Comparison of ENCODE assay signal across 22 cellular contexts in the genomic region with DNA sequence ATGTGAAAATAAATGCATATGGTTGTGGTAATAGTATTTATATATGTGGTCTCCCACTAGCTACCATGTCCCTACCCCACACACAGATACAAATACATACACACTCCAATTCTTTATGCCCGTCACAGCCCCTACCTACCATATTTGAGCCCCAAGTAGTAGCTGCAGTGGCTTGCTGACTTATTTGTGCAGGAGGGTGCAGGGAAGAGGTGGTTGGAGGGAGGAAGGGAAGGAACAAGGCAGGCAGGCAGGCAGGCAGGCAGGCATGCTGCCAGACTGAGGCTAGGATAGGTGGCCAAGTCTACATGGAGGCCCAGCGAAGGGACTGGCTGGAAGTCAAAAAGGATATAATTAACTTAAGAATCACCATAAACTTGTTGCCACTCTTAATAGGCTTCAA.
"Had no signal": no experiment of that assay in that cellular context is flagged by ENCODE, and none has a peak within 500 bp of the region (broad histone marks: within the 10 kb centered on the region; RNA-seq: fewer than 3 reads in every experiment).

No MANE protein-coding gene starts in this region.

- H3K27ac ChIP-seq: left lung, parathyroid adenoma, psoas muscle, skin epidermis, suprapubic skin, thoracic aorta, tibial artery, upper lobe of right lung had no signal

- H3K27me3 ChIP-seq: tibial artery had no signal

- DNase-seq: hippocampal formation; kidney glomerular epithelial cell; left colon; left lung; mesendoderm; naive B cell; natural killer cell; psoas muscle; stimulated activated CD4-positive, alpha-beta T cell treated with anti-CD3 and anti-CD28 coated beads, Interleukin-4, amount 100 ng/mL, for 24 hours; stimulated activated naive CD4-positive, alpha-beta T cell; tibial artery; trophoblast cell; upper lobe of right lung had no signal

- H3K27me3 Mint-ChIP-seq: stimulated activated naive CD8-positive, alpha-beta T cell treated with anti-CD3 and anti-CD28 coated beads, Interleukin-15, Interleukin-2, amounts not matched to agents 100 ng/mL and 50 ng/mL, for 24 hours had no signal

- H3K9ac ChIP-seq: parathyroid adenoma had no signal

- H3K36me3 Mint-ChIP-seq: mesothelial cell of epicardium; naive B cell; natural killer cell; stimulated activated effector memory CD8-positive, alpha-beta T cell treated with anti-CD3 and anti-CD28 coated beads, Interleukin-12 subunit alpha, Interleukin-12 subunit beta, amount 100 ng/mL, for 72 hours had no signal

- ATAC-seq: left colon; left lung; natural killer cell; psoas muscle; sciatic nerve; stimulated activated effector memory CD8-positive, alpha-beta T cell treated with anti-CD3 and anti-CD28 coated beads, Interleukin-12 subunit alpha, Interleukin-12 subunit beta, amount 100 ng/mL, for 72 hours; upper lobe of right lung had no signal

- H3K79me2 ChIP-seq: parathyroid adenoma had no signal

- H3K4me3 Mint-ChIP-seq: mesothelial cell of epicardium; naive B cell; natural killer cell; stimulated activated effector memory CD8-positive, alpha-beta T cell treated with anti-CD3 and anti-CD28 coated beads, Interleukin-12 subunit alpha, Interleukin-12 subunit beta, amount 100 ng/mL, for 72 hours; stimulated activated naive CD8-positive, alpha-beta T cell treated with anti-CD3 and anti-CD28 coated beads, Interleukin-15, Interleukin-2, amounts not matched to agents 100 ng/mL and 50 ng/mL, for 24 hours had no signal

- H3K4me3 ChIP-seq: left lung, lung, psoas muscle, skin epidermis, suprapubic skin, thoracic aorta, tibial artery, upper lobe of right lung had no signal

- H2AFZ ChIP-seq: parathyroid adenoma had no signal

- H3K9me3 Mint-ChIP-seq: mesothelial cell of epicardium; naive B cell; natural killer cell; stimulated activated effector memory CD8-positive, alpha-beta T cell treated with anti-CD3 and anti-CD28 coated beads, Interleukin-12 subunit alpha, Interleukin-12 subunit beta, amount 100 ng/mL, for 72 hours; stimulated activated naive CD8-positive, alpha-beta T cell treated with anti-CD3 and anti-CD28 coated beads, Interleukin-15, Interleukin-2, amounts not matched to agents 100 ng/mL and 50 ng/mL, for 24 hours had no signal

- H3K36me3 ChIP-seq: left lung, suprapubic skin, thoracic aorta, tibial artery, upper lobe of right lung had no signal

- H3K27ac Mint-ChIP-seq: mesothelial cell of epicardium; natural killer cell; stimulated activated effector memory CD8-positive, alpha-beta T cell treated with anti-CD3 and anti-CD28 coated beads, Interleukin-12 subunit alpha, Interleukin-12 subunit beta, amount 100 ng/mL, for 72 hours; stimulated activated naive CD8-positive, alpha-beta T cell treated with anti-CD3 and anti-CD28 coated beads, Interleukin-15, Interleukin-2, amounts not matched to agents 100 ng/mL and 50 ng/mL, for 24 hours had no signal

- H3K4me1 Mint-ChIP-seq: naive B cell; natural killer cell; stimulated activated effector memory CD8-positive, alpha-beta T cell treated with anti-CD3 and anti-CD28 coated beads, Interleukin-12 subunit alpha, Interleukin-12 subunit beta, amount 100 ng/mL, for 72 hours had no signal

- H3K4me1 ChIP-seq: left lung, parathyroid adenoma, psoas muscle, suprapubic skin, tibial artery, upper lobe of right lung had no signal

- H3K9me3 ChIP-seq: left lung, psoas muscle, suprapubic skin, thoracic aorta, tibial artery, upper lobe of right lung had no signal
